ENCODE assay signal across 8 cellular contexts in the genomic region with DNA sequence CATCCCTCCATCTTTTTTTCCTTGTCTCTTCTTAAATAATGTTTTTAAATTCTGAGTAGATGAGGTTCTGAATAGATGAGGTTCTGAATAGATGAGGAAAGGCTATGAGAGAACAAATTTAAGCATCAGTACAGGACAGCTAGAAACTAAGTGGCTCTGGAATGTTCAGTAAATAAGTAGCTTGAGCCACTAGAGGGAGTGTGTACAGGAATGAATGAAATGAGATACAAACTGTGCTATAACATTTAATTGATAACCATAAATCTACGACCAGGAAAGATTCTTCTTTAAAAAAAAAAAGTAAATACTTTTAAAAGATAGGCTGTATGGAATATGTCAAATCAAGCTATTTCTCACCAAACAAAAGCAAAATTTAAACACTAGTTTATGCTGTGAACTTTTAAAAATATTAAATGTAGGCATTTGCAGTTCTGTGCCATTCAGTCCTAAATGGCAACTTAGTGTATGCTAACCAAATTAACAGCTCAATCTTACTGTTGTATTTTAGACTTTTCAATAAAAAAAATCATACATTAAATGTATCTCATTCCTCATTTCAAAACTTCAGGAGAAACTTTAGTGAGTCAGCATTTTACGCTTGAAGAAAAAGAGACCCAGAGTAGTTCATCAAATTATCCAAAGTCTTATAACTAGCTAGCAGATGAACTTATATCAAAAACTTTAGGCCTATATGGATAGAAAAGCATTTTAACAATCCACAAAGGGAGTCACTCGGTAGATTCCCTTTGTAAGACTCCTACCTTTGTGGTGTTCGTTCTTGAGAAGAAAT.
DNase-seq lines count a peak whose midpoint lies in the region; ATAC-seq and TF ChIP-seq lines count a peak whose summit lies in the region.

No MANE protein-coding gene starts in this region.

- intact Hi-C loops in psoas muscle (cut with DNase I) (no loop called here), posterior vena cava (cut with DNase I) (no loop called here)

- no peaks in the 10 kb centered on the region for H3K9me3 ChIP-seq in BE2C
- no peaks in the 10 kb centered on the region for H3K9me3 ChIP-seq in psoas muscle

- no peaks in the 10 kb centered on the region for H3K36me3 ChIP-seq in BE2C
- no peaks in the 10 kb centered on the region for H3K36me3 ChIP-seq in psoas muscle (ENCODE audit: insufficient read depth in 1 of 2, low read depth in 1 of 2)

- WGBS in psoas muscle, 3 donors: 72 to 76% (median 75%) methylated on average over 4 of the region's 4 CpGs

- no peak for DNase-seq in BE2C
- DNase-seq in SK-N-DZ (ENCODE audit: low spot score): peak; percentile 26
- peak; percentile 51 for DNase-seq in fibroblast of the conjunctiva (ENCODE audit: low read depth)
- DNase-seq in psoas muscle: no peak
- DNase-seq in posterior vena cava (ENCODE audit: low spot score): no peak
- DNase-seq in GOT3 (lab: John Stamatoyannopoulos, UW): no peak

- no peak overlapping the region for H3K4me3 ChIP-seq in BE2C (ENCODE audit: low read depth, low read length)
- no peak overlapping the region for H3K4me3 ChIP-seq in psoas muscle

- H3K27me3 ChIP-seq in BE2C: no peaks in the 10 kb centered on the region
- no peaks in the 10 kb centered on the region for H3K27me3 ChIP-seq in psoas muscle (ENCODE audit: insufficient read depth in 3 of 3, low read length in 2 of 3)

- ATAC-seq in HG02885 (IDR thresholded peaks at IDR 0.05; ENCODE audit: poor library complexity, unreplicated experiment) (peak; percentile 23), psoas muscle (no peak), GM21576 (IDR thresholded peaks at IDR 0.05; ENCODE audit: unreplicated experiment) (no peak)

- no peak overlapping the region for H3K27ac ChIP-seq in psoas muscle

- TF ChIP-seq CTCF in BE2C (IDR thresholded peaks at IDR 0.05; ENCODE audit: low read depth, low read length): peak; percentile 61
- TF ChIP-seq CTCF in psoas muscle (IDR thresholded peaks at IDR 0.05): peak; percentile 38

- H3K4me1 ChIP-seq in BE2C (no peaks in the 10 kb centered on the region), psoas muscle (no peaks in the 10 kb centered on the region)

Comparison
In these comparisons a context has a peak if more than half of its experiments do, and no peak if none do; other contexts are left out.
1. DNase-seq: peak in SK-N-DZ (single experiment) and fibroblast of the conjunctiva (single experiment); none in BE2C (single experiment), psoas muscle (0 of 2), posterior vena cava (single experiment) and GOT3 (single experiment).